ENCODE assay signal across 8 cellular contexts in the genomic region with DNA sequence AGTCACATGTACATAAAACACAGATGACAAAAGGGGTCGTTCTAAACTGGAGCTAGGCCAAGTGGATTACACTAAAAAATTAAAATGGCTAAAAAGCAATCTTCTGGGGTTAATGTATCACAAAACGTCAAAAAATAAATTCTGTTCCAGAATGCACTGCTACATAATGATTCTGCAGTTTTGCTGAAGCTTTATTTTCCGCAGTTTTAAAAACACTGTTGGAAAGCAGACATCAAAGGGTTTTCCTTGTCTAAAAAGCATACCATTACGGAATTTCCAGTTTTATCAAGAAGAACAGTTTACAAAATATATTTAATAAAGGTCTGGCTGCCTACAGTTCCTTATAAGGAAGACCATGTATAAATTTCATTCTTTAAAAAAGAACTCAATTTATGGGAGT. TPM values are rescaled to one million over a fixed set of nuclear protein-coding genes. Genes with fewer than 3 reads are reported as not detected.
DNase-seq lines count a peak whose midpoint lies in the region; ATAC-seq, FAIRE-seq and TF ChIP-seq lines count a peak whose summit lies in the region.

No MANE protein-coding gene starts in this region.

- no peaks in the 10 kb centered on the region for H3K9me1 ChIP-seq in endothelial cell of umbilical vein (replicated peaks; ENCODE audit: control insufficient read depth, extremely low read depth, insufficient read depth, low read length)

- no peak for FAIRE-seq in endothelial cell of umbilical vein (lab: Jason Lieb, UNC)

- TF ChIP-seq EP300 in ovary (IDR thresholded peaks at IDR 0.05): no peak

- POLR2A ChIA-PET in endothelial cell of umbilical vein (lab: Charles Lee): no interaction called here

- TF ChIP-seq POLR2A in endothelial cell of umbilical vein (IDR thresholded peaks at IDR 0.05; ENCODE audit: low read depth, low read length) (no peak), ovary (IDR thresholded peaks at IDR 0.05) (no peak)

- DNase-seq in DND-41 (no peak), NT2/D1 (ENCODE audit: low read depth, low spot score) (no peak), endothelial cell of umbilical vein (ENCODE audit: low read depth, low spot score) (no peak), ovary (no peak), NCI-H2107 (lab: John Stamatoyannopoulos, UW) (no peak), HCEC 1CT (no peak)
- DNase-seq in activated CD8-positive, alpha-beta memory T cell treated with anti-CD3 and anti-CD28 coated beads for 24 hours: no peak

- H3K9ac ChIP-seq in DND-41 (ENCODE audit: low read depth, low read length) (peak overlapping the region; percentile 67), NT2/D1 (ENCODE audit: insufficient read length, low read depth) (peak overlapping the region; percentile 89), endothelial cell of umbilical vein (replicated peaks; ENCODE audit: extremely low read depth, insufficient read depth, low read length) (no peak overlapping the region)

- H3K36me3 ChIP-seq in DND-41 (ENCODE audit: insufficient read depth, low read length) (no peaks in the 10 kb centered on the region), NT2/D1 (ENCODE audit: insufficient read depth, insufficient read length, low read length) (no peaks in the 10 kb centered on the region), endothelial cell of umbilical vein (ENCODE audit: control insufficient read depth in 2 of 2, extremely low read depth in 1 of 2, insufficient read depth in 2 of 2, low read length in 2 of 2) (no peaks in the 10 kb centered on the region), ovary (no peaks in the 10 kb centered on the region)

- H3K9me3 ChIP-seq in DND-41 (ENCODE audit: insufficient read depth, low read length, severe bottlenecking): no peaks in the 10 kb centered on the region
- H3K9me3 ChIP-seq in NT2/D1 (ENCODE audit: insufficient read depth, low read length): no peaks in the 10 kb centered on the region
- no peaks in the 10 kb centered on the region for H3K9me3 ChIP-seq in endothelial cell of umbilical vein (replicated peaks; ENCODE audit: control insufficient read depth, insufficient read depth, low read length)
- H3K9me3 ChIP-seq in ovary: no peaks in the 10 kb centered on the region

- TF ChIP-seq CTCF in DND-41 (IDR thresholded peaks at IDR 0.05; ENCODE audit: borderline replicate concordance, extremely low read depth, low read length, poor library complexity, severe bottlenecking) (no peak), endothelial cell of umbilical vein (IDR thresholded peaks at IDR 0.05; ENCODE audit: extremely low read depth in 1 of 2, insufficient read depth in 1 of 2, low read depth in 1 of 2, low read length in 2 of 2) (no peak), ovary (IDR thresholded peaks at IDR 0.05) (no peak)

- intact Hi-C loops in endothelial cell of umbilical vein (cut with micrococcal nuclease): no loop called here
- intact Hi-C loops in ovary (cut with DNase I): no loop called here

- H3K79me2 ChIP-seq in DND-41 (ENCODE audit: insufficient read depth, low read length) (peaks cover 44% of the 10 kb centered on the region), endothelial cell of umbilical vein (ENCODE audit: control insufficient read depth, insufficient read depth, low read length) (no peaks in the 10 kb centered on the region)

- H3K27me3 ChIP-seq in DND-41 (ENCODE audit: insufficient read depth, low read length, poor library complexity) (no peaks in the 10 kb centered on the region), NT2/D1 (ENCODE audit: insufficient read depth, insufficient read length) (peaks cover 9% of the 10 kb centered on the region), endothelial cell of umbilical vein (ENCODE audit: control insufficient read depth in 2 of 2, insufficient read depth in 2 of 2, low read length in 2 of 2) (no peaks in the 10 kb centered on the region), ovary (no peaks in the 10 kb centered on the region)

- H3K4me3 ChIP-seq in DND-41 (ENCODE audit: low read depth in 1 of 2, low read length in 2 of 2) (peak overlapping the region; percentile 44 to 66; a peak in 3 of 4 replicates), NT2/D1 (ENCODE audit: insufficient read length, low read depth) (peak overlapping the region; percentile 84), endothelial cell of umbilical vein (replicated peaks in 1 of 3; ENCODE audit: insufficient read depth in 1 of 3, low read depth in 1 of 3, low read length in 3 of 3) (no peak overlapping the region), ovary (peak overlapping the region; percentile 4)

- H3K4me1 ChIP-seq in DND-41 (ENCODE audit: insufficient read depth, low read length): peaks cover 40% of the 10 kb centered on the region
- H3K4me1 ChIP-seq in NT2/D1 (ENCODE audit: insufficient read depth, insufficient read length): no peaks in the 10 kb centered on the region
- peaks cover 6% of the 10 kb centered on the region for H3K4me1 ChIP-seq in endothelial cell of umbilical vein (ENCODE audit: control insufficient read depth, extremely low read depth, insufficient read depth, low read length)
- no peaks in the 10 kb centered on the region for H3K4me1 ChIP-seq in ovary (ENCODE audit: insufficient read depth)

- BruUV-seq in endothelial cell of umbilical vein (replicated peaks; lab: Mats Ljungman, UMichigan): no TSS peak

- H2AFZ ChIP-seq in DND-41 (ENCODE audit: low read depth, low read length) (no peak overlapping the region), endothelial cell of umbilical vein (ENCODE audit: low read depth, low read length) (no peak overlapping the region)

- no peak overlapping the region; the same call in 1 of the 2 replicates for H3K27ac ChIP-seq in DND-41 (ENCODE audit: low read length)
- H3K27ac ChIP-seq in endothelial cell of umbilical vein (ENCODE audit: insufficient read depth, low read depth, low read length): no peak overlapping the region
- H3K27ac ChIP-seq in ovary: no peak overlapping the region

- dilution Hi-C loops in endothelial cell of umbilical vein (cut with MboI; ENCODE audit: extremely low pct_ligation_motif_present, low sequenced_read_pairs): no loop called here

- CTCF ChIA-PET in endothelial cell of umbilical vein (lab: Charles Lee): interaction anchor here (1.3 to 4.2 kb wide), 6 partner anchors 10 to 220 kb away, joined by 4 to 40 read pairs (median 11); no protein-coding TSS in a partner anchor

- H3K4me2 ChIP-seq in DND-41 (ENCODE audit: insufficient read depth, low read length) (peak overlapping the region; percentile 86), endothelial cell of umbilical vein (ENCODE audit: insufficient read depth, low read length) (peak overlapping the region; percentile 79)

- H4K20me1 ChIP-seq in DND-41 (ENCODE audit: insufficient read depth, low read length) (no peaks in the 10 kb centered on the region; the same call in 1 of the 2 replicates), endothelial cell of umbilical vein (replicated peaks; ENCODE audit: control insufficient read depth, extremely low read depth, insufficient read depth, low read length) (no peaks in the 10 kb centered on the region)

- no peak for ATAC-seq in DND-41 (ENCODE audit: insufficient read depth, low read depth)
- no peak for ATAC-seq in HG03571 (IDR thresholded peaks at IDR 0.05; ENCODE audit: unreplicated experiment)

- WGBS in ovary, 3 donors: 20 to 25% (median 25%) methylated on average over 4 of the region's 4 CpGs

TF ChIP-seq in endothelial cell of umbilical vein, 7 proteins besides CTCF, POLR2A, EP300 and RAD21:
- no peak for TF ChIP-seq JUN (IDR thresholded peaks at IDR 0.05; ENCODE audit: borderline replicate concordance, insufficient read depth, insufficient read length, low read depth)
- no peak for TF ChIP-seq POLR2AphosphoS5 (IDR thresholded peaks at IDR 0.05; ENCODE audit: insufficient read depth, low read depth, low read length)
- TF ChIP-seq, protein P1, sequence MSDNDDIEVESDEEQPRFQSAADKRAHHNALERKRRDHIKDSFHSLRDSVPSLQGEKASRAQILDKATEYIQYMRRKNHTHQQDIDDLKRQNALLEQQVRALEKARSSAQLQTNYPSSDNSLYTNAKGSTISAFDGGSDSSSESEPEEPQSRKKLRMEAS (IDR thresholded peaks at IDR 0.05; ENCODE audit: insufficient read depth, insufficient read length): no peak
- no peak for TF ChIP-seq EZH2 (IDR thresholded peaks at IDR 0.05; ENCODE audit: borderline replicate concordance, low read depth, low read length, severe bottlenecking)
- no peak for TF ChIP-seq MYC (IDR thresholded peaks at IDR 0.05; ENCODE audit: low read depth, low read length)
- TF ChIP-seq FOS (IDR thresholded peaks at IDR 0.05; ENCODE audit: borderline replicate concordance, insufficient read depth, low read length): no peak
- no peak for TF ChIP-seq GATA2 (IDR thresholded peaks at IDR 0.05; ENCODE audit: insufficient read depth, insufficient read length, low read depth, low read length)

RNA-seq across cellular contexts. Expression of a gene that starts 1.4 kb away (rescaled TPM):
- 9.7 and 10.8 TPM in 2 replicates for total RNA-seq in endothelial cell of umbilical vein
- polyA plus RNA-seq in endothelial cell of umbilical vein: 5.3 and 6.3 TPM in 2 replicates
- polyA plus RNA-seq in endothelial cell of umbilical vein (2011; cell fraction: cytosol; rRNA removed): 3.5 and 4.5 TPM in 2 replicates
- polyA plus RNA-seq in endothelial cell of umbilical vein (2011; cell fraction: nucleus; rRNA removed): 32.6 and 44.5 TPM in 2 replicates
- 4.5 and 8.9 TPM in 2 replicates for polyA plus RNA-seq in endothelial cell of umbilical vein (2012)
- polyA minus RNA-seq in endothelial cell of umbilical vein: 18.7 and 20.1 TPM in 2 replicates
- polyA minus RNA-seq in endothelial cell of umbilical vein (2011; cell fraction: cytosol; rRNA and poly(A)+ RNA removed): 10.0 TPM
- 23.4 and 38.4 TPM in 2 replicates for polyA minus RNA-seq in endothelial cell of umbilical vein (2011; cell fraction: nucleus; rRNA and poly(A)+ RNA removed)
- 10 to 100 TPM; 12.1 to 28.5 (median 16.1) TPM for total RNA-seq in ovary
- 10 to 100 TPM in 1 of 2 donors, 1 to 10 TPM in 1; 9.1 to 17.6 TPM for polyA plus RNA-seq in ovary

Comparison
In these comparisons a context has a peak if more than half of its experiments do, and no peak if none do; other contexts are left out.
1. H3K4me3 ChIP-seq: peak in DND-41 (2 of 2), NT2/D1 (single experiment) and ovary (single experiment); none in endothelial cell of umbilical vein (0 of 3).